Comparison of ENCODE assay signal across 5 cellular contexts in the genomic region with DNA sequence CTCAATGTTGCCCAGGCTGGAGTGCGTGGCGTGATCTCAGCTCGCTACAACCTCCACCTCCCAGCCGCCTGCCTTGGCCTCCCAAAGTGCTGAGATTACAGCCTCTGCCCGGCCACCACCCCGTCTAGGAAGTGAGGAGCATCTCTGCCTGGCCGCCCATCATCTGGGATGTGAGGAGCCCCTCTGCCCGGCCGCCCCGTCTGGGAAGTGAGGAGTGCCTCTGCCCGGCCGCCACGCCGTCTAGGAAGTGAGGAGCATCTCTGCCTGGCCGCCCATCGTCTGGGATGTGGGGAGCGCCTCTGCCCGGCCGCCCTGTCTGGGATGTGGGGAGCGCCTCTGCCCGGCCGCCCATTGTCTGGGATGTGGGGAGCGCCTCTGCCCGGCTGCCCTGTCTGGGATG.
A peak's percentile ranks its signal among the peaks of the same experiment; 100 is the strongest.
DNase-seq lines count a peak whose midpoint lies in the region; ATAC-seq, FAIRE-seq and TF ChIP-seq lines count a peak whose summit lies in the region.
"Not testable (repeated sequence)": the region's sequence is repeated elsewhere in the genome, so short reads cannot be mapped to it uniquely, and the experiment has no call there.

No MANE protein-coding gene starts in this region.

- not testable (repeated sequence) for H3K14ac ChIP-seq in IMR-90 (replicated peaks; ENCODE audit: low read depth, low read length)

- H3K9me3 Mint-ChIP-seq in astrocyte (ENCODE audit: unreplicated experiment), result not testable (repeated sequence)

- H3K9me1 ChIP-seq in IMR-90 (ENCODE audit: insufficient read depth, low read length), result not testable (repeated sequence)

- intact Hi-C loops in IMR-90 (cut with micrococcal nuclease); esophagus muscularis mucosa (cut with DNase I); right cardiac atrium (cut with DNase I): not testable (repeated sequence)

- not testable (repeated sequence) for TF ChIP-seq CTCF in IMR-90 (conservative IDR thresholded peaks at IDR 0.05; ENCODE audit: low read depth, low read length); astrocyte (IDR thresholded peaks at IDR 0.05; ENCODE audit: insufficient read depth, low read depth, low read length); esophagus muscularis mucosa (IDR thresholded peaks at IDR 0.05)

- in situ Hi-C loops in IMR-90 (cut with MboI; ENCODE audit: low sequenced_read_pairs), result not testable (repeated sequence)

- not testable (repeated sequence) for TF ChIP-seq RAD21 in IMR-90 (IDR thresholded peaks at IDR 0.05; ENCODE audit: low read length)

- peak overlapping the region; percentile 58; the same call in 1 of the 2 replicates for H4K91ac ChIP-seq in IMR-90 (ENCODE audit: insufficient read depth, low read depth, low read length)

- peaks cover 27% of the 10 kb centered on the region for H3K9me3 ChIP-seq in BLaER1
- H3K9me3 ChIP-seq in IMR-90 (ENCODE audit: control insufficient read depth, insufficient read depth, low read length); astrocyte (ENCODE audit: insufficient read depth, low read depth, low read length); esophagus muscularis mucosa; right cardiac atrium (ENCODE audit: control insufficient read depth, low read length): not testable (repeated sequence)

- not testable (repeated sequence) for H3K18ac ChIP-seq in IMR-90 (ENCODE audit: low read depth, low read length)

- H3K79me1 ChIP-seq in IMR-90 (ENCODE audit: low read depth in 1 of 2, low read length in 2 of 2), result not testable (repeated sequence)

- H3K27me3 Mint-ChIP-seq in astrocyte (ENCODE audit: low read depth, unreplicated experiment), result not testable (repeated sequence)

- H3K4me1 ChIP-seq in BLaER1; IMR-90 (ENCODE audit: control insufficient read depth, insufficient read depth, low read length); right cardiac atrium (ENCODE audit: control insufficient read depth, insufficient read depth, low read length): not testable (repeated sequence)
- H3K4me1 ChIP-seq in astrocyte (ENCODE audit: insufficient read depth, low read length), result peaks cover 18% of the 10 kb centered on the region
- peaks cover 9 to 30% (median 22%) of the 10 kb centered on the region in 4 donors for H3K4me1 ChIP-seq in esophagus muscularis mucosa

- not testable (repeated sequence) for H3K9ac ChIP-seq in BLaER1; IMR-90 (ENCODE audit: low read depth, low read length); astrocyte (ENCODE audit: low read length)

- H3K4me3 ChIP-seq in BLaER1, result 0 out of 2 replicates have a peak overlapping the region, but pooled peaks have one; percentile 31
- not testable (repeated sequence) for H3K4me3 ChIP-seq in IMR-90 (ENCODE audit: insufficient read depth, low read depth, low read length); astrocyte (ENCODE audit: insufficient read depth, low read depth, low read length); esophagus muscularis mucosa; right cardiac atrium (ENCODE audit: low read length)

- not testable (repeated sequence) for H3K27me3 ChIP-seq in BLaER1; IMR-90 (ENCODE audit: control insufficient read depth, insufficient read depth, low read length); astrocyte (ENCODE audit: insufficient read depth, low read length); esophagus muscularis mucosa; right cardiac atrium (ENCODE audit: control insufficient read depth, insufficient read depth)

- peak overlapping the region; percentile 26 for H3K4ac ChIP-seq in IMR-90 (ENCODE audit: low read depth, low read length)

- not testable (repeated sequence) for H4K5ac ChIP-seq in IMR-90 (ENCODE audit: low read depth, low read length)

- POLR2A ChIA-PET in IMR-90 (lab: Charles Lee; ENCODE audit: unreplicated experiment), result not testable (repeated sequence)

- H2AK5ac ChIP-seq in IMR-90 (ENCODE audit: low read depth, low read length), result peak overlapping the region; percentile 64

- not testable (repeated sequence) for H3K27ac ChIP-seq in BLaER1; right cardiac atrium (ENCODE audit: low read length)
- H3K27ac ChIP-seq in IMR-90 (ENCODE audit: insufficient read depth, low read length) (peak overlapping the region; percentile 98), astrocyte (ENCODE audit: low read depth, low read length) (peak overlapping the region; percentile 74), esophagus muscularis mucosa (replicated peaks in 1 of 4) (peak overlapping the region; percentile 49 to 68 (median 60))

- CTCF ChIA-PET in IMR-90 (lab: Yijun Ruan, JAX), result not testable (repeated sequence)

- TF ChIP-seq EP300 in esophagus muscularis mucosa (IDR thresholded peaks at IDR 0.05), result not testable (repeated sequence)

- dilution Hi-C loops in IMR-90 (cut with HindIII; ENCODE audit: low sequenced_read_pairs, unreplicated experiment), result not testable (repeated sequence)

- not testable (repeated sequence) for H3K4me2 ChIP-seq in BLaER1; IMR-90 (ENCODE audit: low read depth, low read length); astrocyte (ENCODE audit: low read length)

- TF ChIP-seq POLR2A in IMR-90 (IDR thresholded peaks at IDR 0.05; ENCODE audit: low read depth, low read length); esophagus muscularis mucosa (IDR thresholded peaks at IDR 0.05; ENCODE audit: low read depth): not testable (repeated sequence)

- BruUV-seq in IMR-90 (replicated peaks; lab: Mats Ljungman, UMichigan), result not testable (repeated sequence)

- H3K4me1 Mint-ChIP-seq in astrocyte (ENCODE audit: low read depth, unreplicated experiment), result not testable (repeated sequence)

- H2AK9ac ChIP-seq in IMR-90 (replicated peaks; ENCODE audit: low read depth, low read length, poor library complexity), result not testable (repeated sequence)

- not testable (repeated sequence) for FAIRE-seq in astrocyte (lab: Jason Lieb, UNC)

- not testable (repeated sequence) for H3K56ac ChIP-seq in IMR-90 (ENCODE audit: extremely low read depth, insufficient read depth, low read length)

- not testable (repeated sequence) for DNase-seq in IMR-90; astrocyte (ENCODE audit: low read depth); esophagus muscularis mucosa (ENCODE audit: extremely low spot score)
- peak in 2 of 3 donors; percentile 42 to 53 for DNase-seq in right cardiac atrium

- ATAC-seq in IMR-90 (ENCODE audit: low read depth); right cardiac atrium: not testable (repeated sequence)

- no CpG with 5 or more reads among the region's 24 CpGs for WGBS in IMR-90 (ENCODE audit: extremely low coverage in 2 of 2, insufficient read length in 1 of 2), 2 experiments
- 98% methylated on average over 10 of the region's 24 CpGs for WGBS in esophagus muscularis mucosa
- WGBS in right cardiac atrium, result 98% methylated on average over 24 of the region's 24 CpGs

- not testable (repeated sequence) for H2BK120ac ChIP-seq in IMR-90 (ENCODE audit: low read depth, low read length)

- H3K4me3 Mint-ChIP-seq in astrocyte (ENCODE audit: unreplicated experiment), result not testable (repeated sequence)

- not testable (repeated sequence) for H3K79me2 ChIP-seq in astrocyte (ENCODE audit: insufficient read depth, low read length)

- H3K36me3 ChIP-seq in BLaER1 (peaks cover 75% of the 10 kb centered on the region), IMR-90 (ENCODE audit: control insufficient read depth, insufficient read depth, low read length) (peaks cover 11% of the 10 kb centered on the region), astrocyte (ENCODE audit: insufficient read depth, low read length) (peaks cover 13% of the 10 kb centered on the region), esophagus muscularis mucosa (peaks cover 20 to 71% (median 44%) of the 10 kb centered on the region in 4 donors)

- peaks cover 22% of the 10 kb centered on the region for H3K36me3 Mint-ChIP-seq in astrocyte (ENCODE audit: low read depth, unreplicated experiment)

- H3K27ac Mint-ChIP-seq in astrocyte (ENCODE audit: unreplicated experiment), result not testable (repeated sequence)

- not testable (repeated sequence) for H2AFZ ChIP-seq in IMR-90 (replicated peaks; ENCODE audit: low read length, poor library complexity); astrocyte (ENCODE audit: low read depth, low read length)

- not testable (repeated sequence) for H3K23ac ChIP-seq in IMR-90 (ENCODE audit: low read depth, low read length)

- not testable (repeated sequence) for H2BK15ac ChIP-seq in IMR-90 (ENCODE audit: low read depth, low read length)

- not testable (repeated sequence) for H4K20me1 ChIP-seq in BLaER1; IMR-90 (ENCODE audit: insufficient read depth, low read length); astrocyte (ENCODE audit: insufficient read depth, low read length)

- not testable (repeated sequence) for H2BK20ac ChIP-seq in IMR-90 (ENCODE audit: low read depth, low read length)

- not testable (repeated sequence) for H2BK5ac ChIP-seq in IMR-90 (ENCODE audit: low read depth, low read length, poor library complexity, severe bottlenecking)

- H4K8ac ChIP-seq in IMR-90 (ENCODE audit: low read depth in 2 of 2, low read length in 2 of 2), result not testable (repeated sequence)
